Comparison of ENCODE assay signal across 26 cellular contexts in genomic region chr14:33611405-33612183, GRCh38.
DNase-seq lines count a peak whose midpoint lies in the region; ATAC-seq, FAIRE-seq and TF ChIP-seq lines count a peak whose summit lies in the region.
"Had no signal": no experiment of that assay in that cellular context is flagged by ENCODE, and none has a peak within 500 bp of the region (broad histone marks: within the 10 kb centered on the region; RNA-seq: fewer than 3 reads in every experiment).

No MANE protein-coding gene starts in this region.

- SMC1A ChIA-PET in GM12878 (lab: Charles Lee; ENCODE audit: uncharacterized antibody, unreplicated experiment) = interaction anchor here (1.0 to 5.9 kb wide), 20 partner anchors 7 to 102 kb away, joined by 3 to 32 read pairs (median 6); no protein-coding TSS in a partner anchor

- no peak for FAIRE-seq in GM12878 (lab: Jason Lieb, UNC)
- FAIRE-seq: pancreas had no signal

- TF ChIP-seq RAD21 in GM12878 (IDR thresholded peaks at IDR 0.05; ENCODE audit: insufficient read depth, low read depth, low read length) = no peak

- TF ChIP-seq CTCF in MCF 10A (IDR thresholded peaks at IDR 0.05; ENCODE audit: unreplicated experiment) (no peak), breast epithelium (IDR thresholded peaks at IDR 0.05) (no peak), GM12878 (IDR thresholded peaks at IDR 0.05 in 2 of 3, conservative IDR thresholded peaks at IDR 0.05 in 1 of 3; ENCODE audit: control insufficient read depth in 2 of 3, extremely low read depth in 1 of 3, insufficient read depth in 1 of 3, low read depth in 3 of 3, low read length in 3 of 3) (no peak), fibroblast of pulmonary artery (IDR thresholded peaks at IDR 0.05; ENCODE audit: low read length, missing control alignments) (no peak)

- no peak overlapping the region for H3K4me3 Mint-ChIP-seq in MCF 10A (ENCODE audit: unreplicated experiment)
- no peak overlapping the region for H3K4me3 Mint-ChIP-seq in activated naive CD4-positive, alpha-beta T cell treated with anti-CD3 and anti-CD28 coated beads, Interleukin-2, amount 10 ng/mL, durations not matched to agents 7 days and 5 days
- H3K4me3 Mint-ChIP-seq in stimulated activated effector memory CD8-positive, alpha-beta T cell treated with anti-CD3 and anti-CD28 coated beads, Interleukin-12 subunit alpha, Interleukin-12 subunit beta, amount 100 ng/mL, for 72 hours = no peak overlapping the region
- H3K4me3 Mint-ChIP-seq in activated CD8-positive, alpha-beta memory T cell treated with anti-CD3 and anti-CD28 coated beads, Interleukin-2, amount 10 ng/mL, durations not matched to agents 7 days and 5 days = no peak overlapping the region
- H3K4me3 Mint-ChIP-seq: HFFc6, mesothelial cell of epicardium, natural killer cell had no signal

- no peaks in the 10 kb centered on the region for H3K9me3 Mint-ChIP-seq in MCF 10A (ENCODE audit: unreplicated experiment)
- H3K9me3 Mint-ChIP-seq in activated naive CD4-positive, alpha-beta T cell treated with anti-CD3 and anti-CD28 coated beads, Interleukin-2, amount 10 ng/mL, durations not matched to agents 7 days and 5 days = peaks cover under 1% of the 10 kb centered on the region
- H3K9me3 Mint-ChIP-seq in stimulated activated effector memory CD8-positive, alpha-beta T cell treated with anti-CD3 and anti-CD28 coated beads, Interleukin-12 subunit alpha, Interleukin-12 subunit beta, amount 100 ng/mL, for 72 hours = peaks cover 3% of the 10 kb centered on the region
- H3K9me3 Mint-ChIP-seq in activated CD8-positive, alpha-beta memory T cell treated with anti-CD3 and anti-CD28 coated beads, Interleukin-2, amount 10 ng/mL, durations not matched to agents 7 days and 5 days (ENCODE audit: low read depth) = no peaks in the 10 kb centered on the region

- peaks cover 11% of the 10 kb centered on the region for H3K27me3 Mint-ChIP-seq in MCF 10A (ENCODE audit: insufficient read depth, unreplicated experiment)
- H3K27me3 Mint-ChIP-seq in activated naive CD4-positive, alpha-beta T cell treated with anti-CD3 and anti-CD28 coated beads, Interleukin-2, amount 10 ng/mL, durations not matched to agents 7 days and 5 days = peaks cover 3% of the 10 kb centered on the region
- no peaks in the 10 kb centered on the region for H3K27me3 Mint-ChIP-seq in activated CD8-positive, alpha-beta memory T cell treated with anti-CD3 and anti-CD28 coated beads, Interleukin-2, amount 10 ng/mL, durations not matched to agents 7 days and 5 days

- POLR2A ChIA-PET in MCF 10A (lab: Yijun Ruan, JAX) = interaction anchor here (0.7 to 1.5 kb wide), 2 partner anchors 22 to 210 kb away, joined by 3 to 4 read pairs; no protein-coding TSS in a partner anchor
- POLR2A ChIA-PET in GM12878 (lab: Charles Lee) = interaction anchor here (0.6 to 1.7 kb wide), 7 partner anchors 19 to 88 kb away, joined by 3 to 5 read pairs (median 4); no protein-coding TSS in a partner anchor

- peaks cover 19% of the 10 kb centered on the region for H3K4me1 Mint-ChIP-seq in MCF 10A (ENCODE audit: insufficient read depth, unreplicated experiment)
- H3K4me1 Mint-ChIP-seq in activated naive CD4-positive, alpha-beta T cell treated with anti-CD3 and anti-CD28 coated beads, Interleukin-2, amount 10 ng/mL, durations not matched to agents 7 days and 5 days = no peaks in the 10 kb centered on the region
- H3K4me1 Mint-ChIP-seq in stimulated activated effector memory CD8-positive, alpha-beta T cell treated with anti-CD3 and anti-CD28 coated beads, Interleukin-12 subunit alpha, Interleukin-12 subunit beta, amount 100 ng/mL, for 72 hours = no peaks in the 10 kb centered on the region
- no peaks in the 10 kb centered on the region for H3K4me1 Mint-ChIP-seq in activated CD8-positive, alpha-beta memory T cell treated with anti-CD3 and anti-CD28 coated beads, Interleukin-2, amount 10 ng/mL, durations not matched to agents 7 days and 5 days
- H3K4me1 Mint-ChIP-seq: natural killer cell had no signal

- BruUV-seq in MCF 10A (replicated peaks; lab: Mats Ljungman, UMichigan) (no TSS peak), GM12878 (replicated peaks; lab: Mats Ljungman, UMichigan) (no TSS peak)

- H2AFZ ChIP-seq in GM12878 (ENCODE audit: control insufficient read depth, low read depth, low read length) = no peak overlapping the region
- H2AFZ ChIP-seq: PC-9 had no signal

- no peak overlapping the region for H3K9ac ChIP-seq in GM12878 (ENCODE audit: control insufficient read depth, insufficient read depth, low read length)
- H3K9ac ChIP-seq: BLaER1 had no signal

- 15% methylated on average over 5 of the region's 5 CpGs for WGBS in GM12878 (ENCODE audit: insufficient coverage, insufficient replicate concordance, low lambda C conversion rate, missing lambda C conversion rate)

- no peak overlapping the region for H3K27ac Mint-ChIP-seq in MCF 10A (ENCODE audit: low read depth, unreplicated experiment)
- H3K27ac Mint-ChIP-seq in activated naive CD4-positive, alpha-beta T cell treated with anti-CD3 and anti-CD28 coated beads, Interleukin-2, amount 10 ng/mL, durations not matched to agents 7 days and 5 days = no peak overlapping the region
- no peak overlapping the region for H3K27ac Mint-ChIP-seq in stimulated activated effector memory CD8-positive, alpha-beta T cell treated with anti-CD3 and anti-CD28 coated beads, Interleukin-12 subunit alpha, Interleukin-12 subunit beta, amount 100 ng/mL, for 72 hours
- H3K27ac Mint-ChIP-seq in activated CD8-positive, alpha-beta memory T cell treated with anti-CD3 and anti-CD28 coated beads, Interleukin-2, amount 10 ng/mL, durations not matched to agents 7 days and 5 days = no peak overlapping the region
- H3K27ac Mint-ChIP-seq: HFFc6, mesothelial cell of epicardium, natural killer cell had no signal

- intact Hi-C loops in MCF 10A (cut with micrococcal nuclease) (no loop called here), breast epithelium (cut with DNase I; ENCODE audit: low total_unique reads) (no loop called here), GM12878 (cut with micrococcal nuclease; ENCODE audit: unreplicated experiment) (no loop called here)

- no peaks in the 10 kb centered on the region for H3K36me3 Mint-ChIP-seq in MCF 10A (ENCODE audit: insufficient read depth, unreplicated experiment)
- H3K36me3 Mint-ChIP-seq in activated naive CD4-positive, alpha-beta T cell treated with anti-CD3 and anti-CD28 coated beads, Interleukin-2, amount 10 ng/mL, durations not matched to agents 7 days and 5 days = no peaks in the 10 kb centered on the region
- H3K36me3 Mint-ChIP-seq in stimulated activated effector memory CD8-positive, alpha-beta T cell treated with anti-CD3 and anti-CD28 coated beads, Interleukin-12 subunit alpha, Interleukin-12 subunit beta, amount 100 ng/mL, for 72 hours = no peaks in the 10 kb centered on the region
- H3K36me3 Mint-ChIP-seq in activated CD8-positive, alpha-beta memory T cell treated with anti-CD3 and anti-CD28 coated beads, Interleukin-2, amount 10 ng/mL, durations not matched to agents 7 days and 5 days = no peaks in the 10 kb centered on the region
- H3K36me3 Mint-ChIP-seq: mesothelial cell of epicardium, natural killer cell had no signal

- H3K27ac ChIP-seq in breast epithelium (no peak overlapping the region), GM12878 (ENCODE audit: control insufficient read depth, insufficient read depth) (no peak overlapping the region)
- H3K27ac ChIP-seq: 22Rv1, BLaER1, cardiac muscle cell, HL-60, pancreas, PC-9, SJSA1, skin epidermis, upper lobe of right lung had no signal

- H4K20me1 ChIP-seq in GM12878 (ENCODE audit: control insufficient read depth, insufficient read depth) = no peaks in the 10 kb centered on the region
- H4K20me1 ChIP-seq: BLaER1 had no signal

- no peaks in the 10 kb centered on the region for H3K4me1 ChIP-seq in breast epithelium
- no peaks in the 10 kb centered on the region for H3K4me1 ChIP-seq in GM12878 (ENCODE audit: control insufficient read depth, insufficient read depth, low read length)
- H3K4me1 ChIP-seq: BLaER1, pancreas, upper lobe of right lung had no signal

- DNase-seq in MCF 10A (ENCODE audit: unreplicated experiment) = peak; percentile 47
- no peak for DNase-seq in breast epithelium (ENCODE audit: low spot score in 2 of 2)
- no peak for DNase-seq in GM12878 (ENCODE audit: low read depth, low spot score)
- DNase-seq in fibroblast of pulmonary artery (ENCODE audit: low read depth) = peak; percentile 75
- DNase-seq in activated naive CD4-positive, alpha-beta T cell treated with anti-CD3 and anti-CD28 coated beads, Interleukin-2, amount 10 ng/mL, durations not matched to agents 7 days and 5 days = no peak
- no peak for DNase-seq in stimulated activated effector memory CD8-positive, alpha-beta T cell treated with anti-CD3 and anti-CD28 coated beads, Interleukin-12 subunit alpha, Interleukin-12 subunit beta, amount 100 ng/mL, for 72 hours (ENCODE audit: low spot score in 2 of 2)
- DNase-seq in superior temporal gyrus (ENCODE audit: extremely low spot score) = no peak
- DNase-seq in activated CD8-positive, alpha-beta memory T cell treated with anti-CD3 and anti-CD28 coated beads, Interleukin-2, amount 10 ng/mL, durations not matched to agents 7 days and 5 days = no peak
- DNase-seq: activated CD4-positive, alpha-beta T cell treated with anti-CD3 and anti-CD28 coated beads, Interleukin-2, amount 50 U/mL, for 1 hour; activated CD8-positive, alpha-beta memory T cell treated with anti-CD3 and anti-CD28 coated beads, Interleukin-2, amount 50 U/mL, for 4 hours; Calu3; HFFc6; natural killer cell; NCI-H1694; pancreas; stimulated activated CD4-positive, alpha-beta T cell treated with anti-CD3 and anti-CD28 coated beads, Interleukin-2, amount 100 ng/mL, for 48 hours; T-helper 2 cell; upper lobe of right lung had no signal

- peak; percentile 29; the same call in 1 of the 3 replicates for ATAC-seq in GM12878
- no peak for ATAC-seq in stimulated activated effector memory CD8-positive, alpha-beta T cell treated with anti-CD3 and anti-CD28 coated beads, Interleukin-12 subunit alpha, Interleukin-12 subunit beta, amount 100 ng/mL, for 72 hours
- ATAC-seq in activated CD8-positive, alpha-beta memory T cell treated with anti-CD3 and anti-CD28 coated beads, Interleukin-2, amount 10 ng/mL, durations not matched to agents 7 days and 5 days = no peak
- ATAC-seq: natural killer cell, pancreas, upper lobe of right lung had no signal

- no peaks in the 10 kb centered on the region for H3K79me2 ChIP-seq in GM12878 (ENCODE audit: control insufficient read depth, insufficient read depth, low read length)

- H3K36me3 ChIP-seq in breast epithelium (no peaks in the 10 kb centered on the region), GM12878 (ENCODE audit: control insufficient read depth in 2 of 2, insufficient read depth in 2 of 2, low read length in 1 of 2) (no peaks in the 10 kb centered on the region)
- H3K36me3 ChIP-seq: BLaER1, cardiac muscle cell, pancreas, SJSA1, upper lobe of right lung had no signal

- H3K9me3 ChIP-seq in breast epithelium = no peaks in the 10 kb centered on the region
- H3K9me3 ChIP-seq in GM12878 (replicated peaks; ENCODE audit: control insufficient read depth, insufficient read depth, low read length) = no peaks in the 10 kb centered on the region
- H3K9me3 ChIP-seq: BLaER1, pancreas, SJSA1, upper lobe of right lung had no signal

- CTCF ChIA-PET in MCF 10A (lab: Yijun Ruan, JAX) (interaction anchor here (0.6 to 1.0 kb wide), 3 partner anchors 11 to 1298 kb away, joined by 3 read pairs; no protein-coding TSS in a partner anchor), GM12878 (lab: Yijun Ruan, JAX) (interaction anchor here (0.7 to 2.6 kb wide), 3 partner anchors 15 to 134 kb away, joined by 3 to 11 read pairs (median 3); no protein-coding TSS in a partner anchor)
- CTCF ChIA-PET in activated naive CD4-positive, alpha-beta T cell treated with anti-CD3 and anti-CD28 coated beads, Interleukin-2, amount 10 ng/mL, durations not matched to agents 7 days and 5 days (lab: Charles Lee) = no interaction called here
- CTCF ChIA-PET in activated CD8-positive, alpha-beta memory T cell treated with anti-CD3 and anti-CD28 coated beads, Interleukin-2, amount 10 ng/mL, durations not matched to agents 7 days and 5 days (lab: Charles Lee) = no interaction called here

- no peak for TF ChIP-seq EP300 in GM12878 (IDR thresholded peaks at IDR 0.05; ENCODE audit: borderline replicate concordance in 1 of 2, control insufficient read depth in 1 of 2, low read depth in 2 of 2, low read length in 2 of 2)

- RAD21 ChIA-PET in GM12878 (lab: Charles Lee; ENCODE audit: unreplicated experiment) = interaction anchor here (0.9 to 6.2 kb wide), 13 partner anchors 7 to 181 kb away, joined by 3 to 39 read pairs (median 3); no protein-coding TSS in a partner anchor

- H3K4me3 ChIP-seq in breast epithelium (no peak overlapping the region), GM12878 (no peak overlapping the region), fibroblast of pulmonary artery (replicated peaks; ENCODE audit: low read depth, low read length) (no peak overlapping the region)
- H3K4me3 ChIP-seq: BLaER1, cardiac muscle cell, pancreas, PC-9, SJSA1, skin epidermis, upper lobe of right lung had no signal

- H3K27me3 ChIP-seq in breast epithelium (no peaks in the 10 kb centered on the region), GM12878 (replicated peaks in 1 of 2; ENCODE audit: control insufficient read depth in 2 of 2, insufficient read depth in 2 of 2, low read length in 1 of 2) (no peaks in the 10 kb centered on the region)
- H3K27me3 ChIP-seq: BLaER1, cardiac muscle cell, pancreas, upper lobe of right lung had no signal

- no peak for TF ChIP-seq POLR2A in breast epithelium (IDR thresholded peaks at IDR 0.05)
- TF ChIP-seq POLR2A in GM12878 (IDR thresholded peaks at IDR 0.05; ENCODE audit: low read depth, low read length) = no peak

- H3K4me2 ChIP-seq in GM12878 (ENCODE audit: control insufficient read depth, insufficient read depth) = no peak overlapping the region
- H3K4me2 ChIP-seq: BLaER1, PC-9 had no signal

- in situ Hi-C loops in GM12878 (cut with MboI) = no loop called here

Comparison
In these comparisons a context has a peak if more than half of its experiments do, and no peak if none do; other contexts are left out.
1. DNase-seq: peak in MCF 10A (single experiment) and fibroblast of pulmonary artery (single experiment); none in breast epithelium (0 of 2), GM12878 (single experiment), activated naive CD4-positive, alpha-beta T cell treated with anti-CD3 and anti-CD28 coated beads, Interleukin-2, amount 10 ng/mL, durations not matched to agents 7 days and 5 days (single experiment), stimulated activated effector memory CD8-positive, alpha-beta T cell treated with anti-CD3 and anti-CD28 coated beads, Interleukin-12 subunit alpha, Interleukin-12 subunit beta, amount 100 ng/mL, for 72 hours (0 of 2), superior temporal gyrus (single experiment) and activated CD8-positive, alpha-beta memory T cell treated with anti-CD3 and anti-CD28 coated beads, Interleukin-2, amount 10 ng/mL, durations not matched to agents 7 days and 5 days (single experiment).
2. CTCF ChIA-PET loops: an anchor here in MCF 10A (0.6 to 1.0 kb wide) and GM12878 (0.7 to 2.6 kb wide); none called in activated naive CD4-positive, alpha-beta T cell treated with anti-CD3 and anti-CD28 coated beads, Interleukin-2, amount 10 ng/mL, durations not matched to agents 7 days and 5 days and activated CD8-positive, alpha-beta memory T cell treated with anti-CD3 and anti-CD28 coated beads, Interleukin-2, amount 10 ng/mL, durations not matched to agents 7 days and 5 days.